8 cellular contexts compared by ENCODE assay signal in the genomic region with DNA sequence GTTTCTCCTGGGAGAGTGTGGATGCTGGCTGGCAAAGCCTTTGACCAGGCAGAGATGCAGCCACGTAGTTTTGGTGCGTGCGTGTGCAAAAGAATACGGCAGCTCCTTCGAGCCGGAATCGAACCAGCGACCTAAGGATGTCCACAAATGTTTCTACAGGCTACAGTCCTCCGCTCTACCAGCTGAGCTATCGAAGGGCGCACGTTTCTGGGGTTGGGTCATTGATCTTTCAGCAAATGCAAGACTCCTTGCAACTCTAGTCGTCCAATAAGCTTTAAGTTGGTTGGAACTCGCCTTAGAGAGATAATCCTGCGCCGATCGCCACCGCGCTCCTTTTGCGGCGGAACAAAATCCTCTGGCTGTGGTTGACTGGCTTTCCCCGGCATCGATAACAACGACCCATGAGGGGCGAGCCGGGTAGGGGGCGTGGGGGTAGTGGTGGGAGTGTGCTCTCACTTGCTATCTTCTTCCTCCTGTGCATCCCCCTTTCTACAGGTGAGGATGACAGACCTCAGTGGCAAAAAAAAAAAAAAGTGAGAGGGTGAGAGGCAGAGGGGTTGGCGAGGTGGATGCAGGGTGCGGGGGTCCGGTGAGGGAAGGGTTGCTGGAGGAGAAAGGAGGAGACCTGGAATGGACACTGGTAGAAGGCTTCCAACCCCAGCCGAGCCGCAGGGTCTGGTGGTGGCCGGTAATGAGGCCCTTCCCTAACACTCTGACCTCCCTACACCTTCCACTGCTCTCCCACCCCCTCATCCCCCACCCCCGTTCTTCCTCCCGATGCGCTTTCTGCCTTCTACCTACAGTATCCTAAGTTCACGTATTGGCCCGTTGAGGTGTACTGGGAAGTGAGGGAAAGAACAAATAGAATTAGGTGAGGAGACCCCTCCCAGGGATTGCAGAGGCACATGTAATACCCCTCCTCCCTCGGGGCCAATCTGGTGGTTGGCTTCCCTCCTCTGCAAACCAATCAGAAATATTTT. TPM values are rescaled to one million over a fixed set of nuclear protein-coding genes. Genes with fewer than 3 reads are reported as not detected.
A peak's percentile ranks its signal among the peaks of the same experiment; 100 is the strongest.
DNase-seq lines count a peak whose midpoint lies in the region; ATAC-seq, FAIRE-seq and TF ChIP-seq lines count a peak whose summit lies in the region.

No MANE protein-coding gene starts in this region.

- no peak for DNase-seq in GM12892 (ENCODE audit: insufficient read length)
- DNase-seq in NCI-H2227 treated with DMSO at 0.1 percent for 48 hours (lab: John Stamatoyannopoulos, UW) = peak; percentile 13
- peak; percentile 29 for DNase-seq in amniotic epithelial cell (ENCODE audit: low read depth)
- DNase-seq in mesothelial cell of epicardium (ENCODE audit: low spot score in 2 of 2, unreplicated experiment in 2 of 2) = no peak
- DNase-seq in UCSD-AML1 (lab: John Stamatoyannopoulos, UW; ENCODE audit: unreplicated experiment) = no peak
- no peak for DNase-seq in NCI-H2171 (lab: John Stamatoyannopoulos, UW)
- no peak for DNase-seq in DMS153 treated with DMSO at 0.1 percent for 48 hours (lab: John Stamatoyannopoulos, UW; ENCODE audit: unreplicated experiment)

- no peak for ATAC-seq in GM18520 (IDR thresholded peaks at IDR 0.05; ENCODE audit: unreplicated experiment)

- no peaks in the 10 kb centered on the region for H3K36me3 Mint-ChIP-seq in mesothelial cell of epicardium

- no peaks in the 10 kb centered on the region for H3K9me3 Mint-ChIP-seq in mesothelial cell of epicardium

- FAIRE-seq in GM12892 (lab: Jason Lieb, UNC) = peak; percentile 70

- no peak overlapping the region for H3K27ac Mint-ChIP-seq in mesothelial cell of epicardium

- H3K4me3 Mint-ChIP-seq in mesothelial cell of epicardium = peak overlapping the region; percentile 46

- peaks cover 84% of the 10 kb centered on the region for H3K27me3 Mint-ChIP-seq in mesothelial cell of epicardium (ENCODE audit: low read depth)

- TF ChIP-seq POLR2A in GM12892 (IDR thresholded peaks at IDR 0.05; ENCODE audit: low read depth, low read length) = no peak

- peaks cover 10% of the 10 kb centered on the region for H3K4me1 Mint-ChIP-seq in mesothelial cell of epicardium

- TF ChIP-seq CTCF in mesothelial cell of epicardium (IDR thresholded peaks at IDR 0.05; ENCODE audit: unreplicated experiment) = no peak

RNA-seq across cellular contexts. Expression of a gene that starts 11.8 kb away (rescaled TPM):
- not detected for polyA plus RNA-seq in GM12892 (2012; ENCODE audit: missing spikeins)
- not detected in 3 replicates for total RNA-seq in mesothelial cell of epicardium

RNA-seq across cellular contexts. Expression of a gene that starts 31.1 kb away (rescaled TPM):
- polyA plus RNA-seq in GM12892 (2012; ENCODE audit: missing spikeins) = 1.8 TPM
- 4.6 to 6.2 TPM (median 5.3 TPM) in 3 replicates for total RNA-seq in mesothelial cell of epicardium

RNA-seq across cellular contexts. Expression of a gene that starts 35.3 kb away (rescaled TPM):
- 1.2 TPM for polyA plus RNA-seq in GM12892 (2012; ENCODE audit: missing spikeins)
- 3.7 to 5.4 TPM (median 3.8 TPM) in 3 replicates for total RNA-seq in mesothelial cell of epicardium

Comparison
In these comparisons a context has a peak if more than half of its experiments do, and no peak if none do; other contexts are left out.
1. DNase-seq: peak in NCI-H2227 treated with DMSO at 0.1 percent for 48 hours (single experiment) and amniotic epithelial cell (single experiment); none in GM12892 (single experiment), mesothelial cell of epicardium (0 of 2), UCSD-AML1 (single experiment), NCI-H2171 (single experiment) and DMS153 treated with DMSO at 0.1 percent for 48 hours (single experiment).